In genomic region chr4:110678517-110678916, GRCh38 we compare ENCODE assay signal across 27 cellular contexts. TPM values are rescaled to one million over a fixed set of nuclear protein-coding genes. Genes with fewer than 3 reads are reported as not detected.
"Had no signal": no experiment of that assay in that cellular context is flagged by ENCODE, and none has a peak within 500 bp of the region (broad histone marks: within the 10 kb centered on the region; RNA-seq: fewer than 3 reads in every experiment).

No MANE protein-coding gene starts in this region.

- H3K36me3 ChIP-seq: esophagus muscularis mucosa, heart left ventricle, pancreas, transverse colon had no signal

- H3K4me3 Mint-ChIP-seq: activated CD8-positive, alpha-beta T cell treated with anti-CD3 and anti-CD28 coated beads for 36 hours; activated naive CD4-positive, alpha-beta T cell treated with anti-CD3 and anti-CD28 coated beads, Interleukin-2, amount 50 U/mL, for 24 hours; activated naive CD8-positive, alpha-beta T cell treated with anti-CD3 and anti-CD28 coated beads, Interleukin-2, amount 50 U/mL, for 24 hours; activated T-cell treated with anti-CD3 and anti-CD28 coated beads, Interleukin-2, amount 50 U/mL, for 4 hours; activated T-helper 17 cell treated with anti-CD3 and anti-CD28 coated beads, Interleukin-2, amount 50 U/mL, for 72 hours; central memory CD8-positive, alpha-beta T cell; dendritic cell treated with granulocyte-macrophage colony-stimulating factor and Interleukin-4, amounts not matched to agents 40 ng/mL and 50 ng/mL, for 4 days; immature natural killer cell; naive thymus-derived CD4-positive, alpha-beta T cell had no signal

- H3K4me1 ChIP-seq: esophagus muscularis mucosa, foreskin keratinocyte, heart left ventricle, pancreas, psoas muscle, testis, transverse colon had no signal

- H3K27ac Mint-ChIP-seq: activated CD8-positive, alpha-beta T cell treated with anti-CD3 and anti-CD28 coated beads for 36 hours; activated naive CD4-positive, alpha-beta T cell treated with anti-CD3 and anti-CD28 coated beads, Interleukin-2, amount 50 U/mL, for 24 hours; activated naive CD8-positive, alpha-beta T cell treated with anti-CD3 and anti-CD28 coated beads, Interleukin-2, amount 50 U/mL, for 24 hours; activated T-helper 17 cell treated with anti-CD3 and anti-CD28 coated beads, Interleukin-2, amount 50 U/mL, for 72 hours; dendritic cell treated with granulocyte-macrophage colony-stimulating factor and Interleukin-4, amounts not matched to agents 40 ng/mL and 50 ng/mL, for 4 days; immature natural killer cell; naive thymus-derived CD4-positive, alpha-beta T cell had no signal

- H3K27me3 ChIP-seq: esophagus muscularis mucosa, foreskin keratinocyte, pancreas, testis, transverse colon had no signal

- DNase-seq: activated CD4-positive, alpha-beta T cell treated with anti-CD3 and anti-CD28 coated beads, Interleukin-2, amount 50 U/mL, for 1 hour; activated CD4-positive, CD25-positive, alpha-beta regulatory T cell treated with anti-CD3 and anti-CD28 coated beads, Interleukin-2, amount 50 U/mL, for 72 hours; activated CD8-positive, alpha-beta T cell treated with anti-CD3 and anti-CD28 coated beads for 36 hours; activated gamma-delta T cell treated with Interleukin-2 at 50 U/mL for 16 hours; activated naive CD8-positive, alpha-beta T cell treated with anti-CD3 and anti-CD28 coated beads, Interleukin-2, amount 50 U/mL, for 24 hours; activated T-cell treated with anti-CD3 and anti-CD28 coated beads, Interleukin-2, amount 50 U/mL, for 4 hours; foreskin keratinocyte; hypothalamus; immature natural killer cell; kidney; midbrain; naive thymus-derived CD4-positive, alpha-beta T cell; psoas muscle; stimulated activated CD4-positive, alpha-beta T cell treated with anti-CD3 and anti-CD28 coated beads, Interleukin-12 subunit alpha, Interleukin-12 subunit beta, amount 100 ng/mL, for 4 hours; stimulated activated CD4-positive, alpha-beta T cell treated with anti-CD3 and anti-CD28 coated beads, Interleukin-4, amount 100 ng/mL, for 1 hour; stimulated activated naive CD8-positive, alpha-beta T cell treated with anti-CD3 and anti-CD28 coated beads, Interleukin-15, Interleukin-2, amounts not matched to agents 100 U/mL and 50 U/mL, for 24 hours; testis; transverse colon had no signal

- H3K4me3 ChIP-seq: esophagus muscularis mucosa, heart left ventricle, pancreas, psoas muscle, testis, transverse colon had no signal

- H3K9me3 Mint-ChIP-seq: activated CD8-positive, alpha-beta T cell treated with anti-CD3 and anti-CD28 coated beads for 36 hours; activated naive CD4-positive, alpha-beta T cell treated with anti-CD3 and anti-CD28 coated beads, Interleukin-2, amount 50 U/mL, for 24 hours; activated naive CD8-positive, alpha-beta T cell treated with anti-CD3 and anti-CD28 coated beads, Interleukin-2, amount 50 U/mL, for 24 hours; activated T-cell treated with anti-CD3 and anti-CD28 coated beads, Interleukin-2, amount 50 U/mL, for 4 hours; activated T-helper 17 cell treated with anti-CD3 and anti-CD28 coated beads, Interleukin-2, amount 50 U/mL, for 72 hours; central memory CD8-positive, alpha-beta T cell; dendritic cell treated with granulocyte-macrophage colony-stimulating factor and Interleukin-4, amounts not matched to agents 40 ng/mL and 50 ng/mL, for 4 days had no signal

- H3K27ac ChIP-seq: esophagus muscularis mucosa, foreskin keratinocyte, heart left ventricle, pancreas, psoas muscle, testis, transverse colon had no signal

- FAIRE-seq: kidney, pancreas, TTC549 had no signal

- H3K9me3 ChIP-seq: esophagus muscularis mucosa, heart left ventricle, pancreas, psoas muscle, testis, transverse colon had no signal

- H3K36me3 Mint-ChIP-seq: activated naive CD4-positive, alpha-beta T cell treated with anti-CD3 and anti-CD28 coated beads, Interleukin-2, amount 50 U/mL, for 24 hours; immature natural killer cell; naive thymus-derived CD4-positive, alpha-beta T cell had no signal

- H3K4me1 Mint-ChIP-seq: activated naive CD4-positive, alpha-beta T cell treated with anti-CD3 and anti-CD28 coated beads, Interleukin-2, amount 50 U/mL, for 24 hours; activated naive CD8-positive, alpha-beta T cell treated with anti-CD3 and anti-CD28 coated beads, Interleukin-2, amount 50 U/mL, for 24 hours; activated T-helper 17 cell treated with anti-CD3 and anti-CD28 coated beads, Interleukin-2, amount 50 U/mL, for 72 hours; central memory CD8-positive, alpha-beta T cell; immature natural killer cell; naive thymus-derived CD4-positive, alpha-beta T cell had no signal

- ATAC-seq: activated CD8-positive, alpha-beta T cell treated with anti-CD3 and anti-CD28 coated beads for 36 hours; activated naive CD8-positive, alpha-beta T cell treated with anti-CD3 and anti-CD28 coated beads, Interleukin-2, amount 50 U/mL, for 24 hours; activated T-cell treated with anti-CD3 and anti-CD28 coated beads, Interleukin-2, amount 50 U/mL, for 4 hours; activated T-helper 17 cell treated with anti-CD3 and anti-CD28 coated beads, Interleukin-2, amount 50 U/mL, for 72 hours; foreskin keratinocyte; heart left ventricle; naive thymus-derived CD4-positive, alpha-beta T cell; pancreas; psoas muscle; stimulated activated naive CD8-positive, alpha-beta T cell treated with anti-CD3 and anti-CD28 coated beads, Interleukin-15, Interleukin-2, amounts not matched to agents 100 U/mL and 50 U/mL, for 24 hours had no signal

RNA-seq across cellular contexts. Expression of gene PITX2, which starts 55.6 kb away (rescaled TPM):
- total RNA-seq: activated CD8-positive, alpha-beta T cell treated with anti-CD3 and anti-CD28 coated beads for 36 hours; activated T-cell treated with anti-CD3 and anti-CD28 coated beads, Interleukin-2, amount 50 U/mL, for 4 hours; naive thymus-derived CD4-positive, alpha-beta T cell had no signal
- polyA plus RNA-seq: immature natural killer cell; naive thymus-derived CD4-positive, alpha-beta T cell; neural cell had no signal
